Comparison of ENCODE assay signal across 14 cellular contexts in genomic region chr14:90140298-90140955, GRCh38.
A peak's percentile ranks its signal among the peaks of the same experiment; 100 is the strongest.
DNase-seq lines count a peak whose midpoint lies in the region; ATAC-seq and TF ChIP-seq lines count a peak whose summit lies in the region.
"Had no signal": no experiment of that assay in that cellular context is flagged by ENCODE, and none has a peak within 500 bp of the region (broad histone marks: within the 10 kb centered on the region; RNA-seq: fewer than 3 reads in every experiment).

No MANE protein-coding gene starts in this region.

- intact Hi-C loops in right lobe of liver (cut with DNase I) = no loop called here

- no peak for ATAC-seq in GM19035 (IDR thresholded peaks at IDR 0.05; ENCODE audit: unreplicated experiment)
- ATAC-seq in right lobe of liver = no peak
- ATAC-seq in HG03139 (IDR thresholded peaks at IDR 0.05; ENCODE audit: unreplicated experiment) = no peak
- ATAC-seq: right cardiac atrium had no signal

- no peaks in the 10 kb centered on the region for H3K9me3 ChIP-seq in HEK293 (ENCODE audit: control insufficient read depth, insufficient read depth, low read depth, low read length)
- H3K9me3 ChIP-seq in SJCRH30 (replicated peaks) = no peaks in the 10 kb centered on the region
- H3K9me3 ChIP-seq in right lobe of liver = no peaks in the 10 kb centered on the region

- H3K4me1 ChIP-seq in HEK293 (ENCODE audit: control insufficient read depth, insufficient read depth, low read length) = peaks cover 13% of the 10 kb centered on the region
- peaks cover 34% of the 10 kb centered on the region for H3K4me1 ChIP-seq in SJCRH30
- H3K4me1 ChIP-seq in right lobe of liver = no peaks in the 10 kb centered on the region

- H3K36me3 ChIP-seq in HEK293 (ENCODE audit: control insufficient read depth in 2 of 2, insufficient read depth in 1 of 2, low read length in 2 of 2) (no peaks in the 10 kb centered on the region), SJCRH30 (no peaks in the 10 kb centered on the region), kidney epithelial cell (ENCODE audit: control insufficient read depth, insufficient read depth, low read length) (no peaks in the 10 kb centered on the region), right lobe of liver (no peaks in the 10 kb centered on the region)

- 50% methylated on average over 12 of the region's 12 CpGs for WGBS in right lobe of liver (ENCODE audit: insufficient coverage, low coverage, low lambda C conversion rate, missing lambda C conversion rate)

- H3K27ac ChIP-seq in HEK293 (ENCODE audit: extremely low read depth, low read depth, low read length) = no peak overlapping the region; the same call in 1 of the 2 replicates
- peak overlapping the region; percentile 96 for H3K27ac ChIP-seq in SJCRH30
- H3K27ac ChIP-seq in right lobe of liver = no peak overlapping the region
- H3K27ac ChIP-seq: C4-2B had no signal

- no peaks in the 10 kb centered on the region for H3K27me3 ChIP-seq in SJCRH30
- H3K27me3 ChIP-seq in kidney epithelial cell (ENCODE audit: control insufficient read depth, insufficient read depth, low read length) = no peaks in the 10 kb centered on the region
- no peaks in the 10 kb centered on the region for H3K27me3 ChIP-seq in right lobe of liver

- TF ChIP-seq CTCF in HEK293 (tag by site-specific recombination; IDR thresholded peaks at IDR 0.05) (no peak), kidney epithelial cell (IDR thresholded peaks at IDR 0.05; ENCODE audit: insufficient read depth, low read length, poor library complexity, severe bottlenecking) (no peak), right lobe of liver (IDR thresholded peaks at IDR 0.05) (no peak)

- CTCF ChIA-PET in HEK293 (lab: Yijun Ruan, JAX) = interaction anchor here (0.6 kb wide), 1 partner anchor 1147 kb away, joined by 3 read pairs; no protein-coding TSS in a partner anchor

- POLR2A ChIA-PET in HEK293 (lab: Yijun Ruan, JAX) = no interaction called here

- H3K4me3 ChIP-seq in HEK293 (ENCODE audit: low read depth, low read length) (peak overlapping the region; percentile 15), SJCRH30 (peak overlapping the region; percentile 51), kidney epithelial cell (ENCODE audit: low read depth, low read length) (no peak overlapping the region), right lobe of liver (no peak overlapping the region)

- DNase-seq in COLO668 (lab: John Stamatoyannopoulos, UW; ENCODE audit: unreplicated experiment) = peak; percentile 61
- peak; percentile 63 to 79 for DNase-seq in SJCRH30
- peak; percentile 18 for DNase-seq in kidney epithelial cell (ENCODE audit: low read depth)
- no peak for DNase-seq in right lobe of liver
- no peak for DNase-seq in SK-N-DZ (ENCODE audit: low spot score)
- DNase-seq: activated CD4-positive, alpha-beta memory T cell treated with anti-CD3 and anti-CD28 coated beads for 36 hours; activated gamma-delta T cell treated with Interleukin-2 at 50 U/mL for 16 hours; central memory CD4-positive, alpha-beta T cell; right cardiac atrium; T-helper 2 cell had no signal

- TF ChIP-seq POLR2A in right lobe of liver (IDR thresholded peaks at IDR 0.05) = no peak

TF ChIP-seq in HEK293, 187 proteins besides CTCF, POLR2A, EP300 and RAD21 (continues in another document):
- TF ChIP-seq TRIM28 (IDR thresholded peaks at IDR 0.05; ENCODE audit: borderline replicate concordance, low read length) (peak; percentile 33; the same call in 1 of the 2 replicates), ZNF658 (tag by site-specific recombination; IDR thresholded peaks at IDR 0.05) (no peak), ZBTB21 (tag by site-specific recombination; IDR thresholded peaks at IDR 0.05) (no peak), ZNF830 (tag by site-specific recombination; IDR thresholded peaks at IDR 0.05; ENCODE audit: low read depth) (no peak), ZNF426 (tag by site-specific recombination; IDR thresholded peaks at IDR 0.05) (no peak), ZNF791 (tag by site-specific recombination; IDR thresholded peaks at IDR 0.05) (no peak), ZNF335 (tag by site-specific recombination; conservative IDR thresholded peaks at IDR 0.05) (peak; percentile 60), KLF9 (tag by site-specific recombination; IDR thresholded peaks at IDR 0.05; ENCODE audit: low read depth) (no peak), ZBTB17 (tag by site-specific recombination; IDR thresholded peaks at IDR 0.05) (peak; percentile 57), PRDM10 (tag by site-specific recombination; IDR thresholded peaks at IDR 0.05) (peak; percentile 25; the same call in 1 of the 2 replicates), ZNF18 (tag by site-specific recombination; IDR thresholded peaks at IDR 0.05) (peak; percentile 37), ZNF510 (tag by site-specific recombination; IDR thresholded peaks at IDR 0.05; ENCODE audit: insufficient replicate concordance) (no peak), HIC1 (tag by site-specific recombination; IDR thresholded peaks at IDR 0.05) (peak; percentile 8; the same call in 1 of the 2 replicates), ZNF76 (tag by site-specific recombination; IDR thresholded peaks at IDR 0.05; ENCODE audit: borderline replicate concordance, low read depth) (no peak), ZBTB26 (tag by site-specific recombination; optimal IDR thresholded peaks at IDR 0.05) (no peak), ZNF311 (tag by site-specific recombination; IDR thresholded peaks at IDR 0.05; ENCODE audit: borderline replicate concordance) (no peak), RBAK (tag by site-specific recombination; IDR thresholded peaks at IDR 0.05) (no peak), ZNF174 (tag by site-specific recombination; IDR thresholded peaks at IDR 0.05) (no peak), SETDB1 (IDR thresholded peaks at IDR 0.05; ENCODE audit: insufficient read length, low read length) (no peak), ZNF416 (tag by site-specific recombination; IDR thresholded peaks at IDR 0.05) (no peak)

Comparison
In these comparisons a context has a peak if more than half of its experiments do, and no peak if none do; other contexts are left out.
1. DNase-seq: peak in COLO668 (single experiment), SJCRH30 (2 of 2) and kidney epithelial cell (single experiment); none in right lobe of liver (0 of 3) and SK-N-DZ (single experiment).
2. H3K4me3 ChIP-seq: peak in HEK293 (single experiment) and SJCRH30 (single experiment); none in kidney epithelial cell (single experiment) and right lobe of liver (0 of 3).